Comparison of ENCODE assay signal across 18 cellular contexts in the genomic region with DNA sequence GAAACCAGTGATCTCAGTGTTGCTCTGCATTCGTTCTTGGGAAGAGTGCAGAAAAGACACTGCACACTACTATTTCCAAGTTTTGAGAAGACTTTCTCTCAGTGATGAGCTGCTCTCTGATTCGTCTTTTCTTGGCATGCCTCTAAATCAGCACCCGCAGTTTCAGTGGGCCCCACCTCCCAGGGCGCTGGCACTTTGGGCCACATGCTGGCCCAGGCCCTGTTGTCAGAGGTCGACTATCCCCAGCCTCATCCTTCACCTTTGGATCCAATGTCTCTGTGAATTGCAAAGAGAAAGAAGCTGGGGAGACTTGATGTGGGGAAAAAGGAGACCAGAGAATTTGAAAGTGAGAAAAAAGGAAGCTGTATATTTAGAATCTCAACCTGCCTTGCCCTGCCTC.
DNase-seq lines count a peak whose midpoint lies in the region; ATAC-seq and TF ChIP-seq lines count a peak whose summit lies in the region.
"Had no signal": no experiment of that assay in that cellular context is flagged by ENCODE, and none has a peak within 500 bp of the region (broad histone marks: within the 10 kb centered on the region; RNA-seq: fewer than 3 reads in every experiment).

No MANE protein-coding gene starts in this region.

- H4K20me1 ChIP-seq in KMS-11 (ENCODE audit: insufficient read depth), result no peaks in the 10 kb centered on the region
- H4K20me1 ChIP-seq: BLaER1 had no signal

- H3K4me3 ChIP-seq in GM06990 (replicated peaks; ENCODE audit: low read depth, low read length) (no peak overlapping the region), KMS-11 (IDR thresholded peaks at IDR 0.05; ENCODE audit: insufficient read depth, low read depth, low read length) (no peak overlapping the region)
- H3K4me3 ChIP-seq: BLaER1 had no signal

- peak overlapping the region; percentile 50 for H3K27ac ChIP-seq in KMS-11
- H3K27ac ChIP-seq: BLaER1 had no signal

- 0 out of 2 replicates have a peak overlapping the region, but pooled peaks have one; percentile 28 for H3K27ac Mint-ChIP-seq in WTC11
- H3K27ac Mint-ChIP-seq in activated CD4-positive, alpha-beta memory T cell treated with anti-CD3 and anti-CD28 coated beads for 36 hours, result no peak overlapping the region
- H3K27ac Mint-ChIP-seq: CD4-positive, alpha-beta memory T cell had no signal

- H3K4me1 Mint-ChIP-seq in WTC11, result peaks cover 21% of the 10 kb centered on the region
- H3K4me1 Mint-ChIP-seq in activated CD4-positive, alpha-beta memory T cell treated with anti-CD3 and anti-CD28 coated beads for 36 hours (ENCODE audit: low read depth), result no peaks in the 10 kb centered on the region
- H3K4me1 Mint-ChIP-seq: CD14-positive monocyte; CD4-positive, alpha-beta memory T cell had no signal

- H3K27me3 Mint-ChIP-seq in WTC11 (ENCODE audit: low read depth), result no peaks in the 10 kb centered on the region
- no peaks in the 10 kb centered on the region for H3K27me3 Mint-ChIP-seq in activated CD4-positive, alpha-beta memory T cell treated with anti-CD3 and anti-CD28 coated beads for 36 hours
- H3K27me3 Mint-ChIP-seq: CD4-positive, alpha-beta memory T cell had no signal

- CTCF ChIA-PET in WTC11 (lab: Charles Lee), result no interaction called here
- CTCF ChIA-PET in activated CD4-positive, alpha-beta memory T cell treated with anti-CD3 and anti-CD28 coated beads for 36 hours (lab: Charles Lee), result interaction anchor here (1.2 kb wide), 1 partner anchor 16 kb away, joined by 3 read pairs; no protein-coding TSS in a partner anchor

- intact Hi-C loops in activated CD4-positive, alpha-beta memory T cell treated with anti-CD3 and anti-CD28 coated beads for 36 hours (cut with micrococcal nuclease), result no loop called here

- ATAC-seq in WTC11, result peak; percentile 41
- no peak for ATAC-seq in GM18868 (IDR thresholded peaks at IDR 0.05; ENCODE audit: unreplicated experiment)
- ATAC-seq in GM19035 (IDR thresholded peaks at IDR 0.05; ENCODE audit: unreplicated experiment), result no peak
- ATAC-seq: HCT116 had no signal

- H3K4me1 ChIP-seq in KMS-11 (ENCODE audit: low read depth, poor library complexity, severe bottlenecking), result peaks cover 47% of the 10 kb centered on the region
- H3K4me1 ChIP-seq: BLaER1 had no signal

- H3K9me3 Mint-ChIP-seq in WTC11, result no peaks in the 10 kb centered on the region
- no peaks in the 10 kb centered on the region for H3K9me3 Mint-ChIP-seq in activated CD4-positive, alpha-beta memory T cell treated with anti-CD3 and anti-CD28 coated beads for 36 hours
- H3K9me3 Mint-ChIP-seq: CD14-positive monocyte had no signal

- H3K27me3 ChIP-seq in GM06990 (replicated peaks; ENCODE audit: control insufficient read depth, insufficient read depth, low read length) (no peaks in the 10 kb centered on the region), KMS-11 (ENCODE audit: insufficient read depth, low read depth) (no peaks in the 10 kb centered on the region)
- H3K27me3 ChIP-seq: BLaER1 had no signal

- no peaks in the 10 kb centered on the region for H3K79me2 ChIP-seq in KMS-11 (ENCODE audit: insufficient read depth, low read depth)

- peak; percentile 9 for DNase-seq in GM06990 (ENCODE audit: extremely low read depth, insufficient read length)
- DNase-seq in WTC11 (ENCODE audit: low spot score), result no peak
- DNase-seq in islet precursor cell, result peak; percentile 41
- no peak for DNase-seq in activated CD4-positive, alpha-beta memory T cell treated with anti-CD3 and anti-CD28 coated beads for 36 hours
- DNase-seq in NCI-H345 (lab: John Stamatoyannopoulos, UW), result no peak
- DNase-seq: 8988T; CD4-positive, alpha-beta memory T cell; DMS153; DMS79; GDM1; GOT3; H7 had no signal

- no peaks in the 10 kb centered on the region for H3K36me3 Mint-ChIP-seq in WTC11
- H3K36me3 Mint-ChIP-seq in activated CD4-positive, alpha-beta memory T cell treated with anti-CD3 and anti-CD28 coated beads for 36 hours, result no peaks in the 10 kb centered on the region
- H3K36me3 Mint-ChIP-seq: CD14-positive monocyte; CD4-positive, alpha-beta memory T cell had no signal

- no peak overlapping the region for H3K9ac ChIP-seq in KMS-11
- H3K9ac ChIP-seq: BLaER1 had no signal

- peak overlapping the region; percentile 80 for H3K4me2 ChIP-seq in KMS-11
- H3K4me2 ChIP-seq: BLaER1 had no signal

- no peaks in the 10 kb centered on the region for H3K36me3 ChIP-seq in GM06990 (ENCODE audit: control insufficient read depth, insufficient read depth, low read length)
- H3K36me3 ChIP-seq in KMS-11 (ENCODE audit: insufficient read depth), result no peaks in the 10 kb centered on the region
- H3K36me3 ChIP-seq: BLaER1 had no signal

- H3K4me3 Mint-ChIP-seq in WTC11, result no peak overlapping the region
- no peak overlapping the region for H3K4me3 Mint-ChIP-seq in activated CD4-positive, alpha-beta memory T cell treated with anti-CD3 and anti-CD28 coated beads for 36 hours
- H3K4me3 Mint-ChIP-seq: CD14-positive monocyte; CD4-positive, alpha-beta memory T cell had no signal

- TF ChIP-seq CTCF in GM06990 (IDR thresholded peaks at IDR 0.05; ENCODE audit: insufficient read depth, low read length, poor library complexity, severe bottlenecking), result no peak
- no peak for TF ChIP-seq CTCF in KMS-11 (conservative IDR thresholded peaks at IDR 0.05; ENCODE audit: low read depth, low read length)
- no peak for TF ChIP-seq CTCF in WTC11 (IDR thresholded peaks at IDR 0.05)

- peak overlapping the region; percentile 86 for H2AFZ ChIP-seq in KMS-11 (ENCODE audit: low read depth)

- POLR2A ChIA-PET in WTC11 (lab: Charles Lee), result no interaction called here
- POLR2A ChIA-PET in activated CD4-positive, alpha-beta memory T cell treated with anti-CD3 and anti-CD28 coated beads for 36 hours (lab: Charles Lee), result no interaction called here

TF ChIP-seq in WTC11, 78 proteins besides CTCF, POLR2A, EP300 and RAD21 (continues in another document):
- TF ChIP-seq ARID4B (CRISPR knock-in tag; IDR thresholded peaks at IDR 0.05; ENCODE audit: borderline replicate concordance) (no peak), MYBL2 (CRISPR knock-in tag; IDR thresholded peaks at IDR 0.05) (no peak), CREM (CRISPR knock-in tag; IDR thresholded peaks at IDR 0.05) (no peak), GRHL2 (CRISPR knock-in tag; IDR thresholded peaks at IDR 0.05; ENCODE audit: insufficient replicate concordance, severe bottlenecking) (no peak)
- TF ChIP-seq, protein P1, sequence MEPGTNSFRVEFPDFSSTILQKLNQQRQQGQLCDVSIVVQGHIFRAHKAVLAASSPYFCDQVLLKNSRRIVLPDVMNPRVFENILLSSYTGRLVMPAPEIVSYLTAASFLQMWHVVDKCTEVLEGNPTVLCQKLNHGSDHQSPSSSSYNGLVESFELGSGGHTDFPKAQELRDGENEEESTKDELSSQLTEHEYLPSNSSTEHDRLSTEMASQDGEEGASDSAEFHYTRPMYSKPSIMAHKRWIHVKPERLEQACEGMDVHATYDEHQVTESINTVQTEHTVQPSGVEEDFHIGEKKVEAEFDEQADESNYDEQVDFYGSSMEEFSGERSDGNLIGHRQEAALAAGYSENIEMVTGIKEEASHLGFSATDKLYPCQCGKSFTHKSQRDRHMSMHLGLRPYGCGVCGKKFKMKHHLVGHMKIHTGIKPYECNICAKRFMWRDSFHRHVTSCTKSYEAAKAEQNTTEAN (CRISPR knock-in tag; IDR thresholded peaks at IDR 0.05), result no peak

Comparison
In these comparisons a context has a peak if more than half of its experiments do, and no peak if none do; other contexts are left out.
1. DNase-seq: peak in GM06990 (single experiment) and islet precursor cell (single experiment); none in WTC11 (single experiment), activated CD4-positive, alpha-beta memory T cell treated with anti-CD3 and anti-CD28 coated beads for 36 hours (single experiment) and NCI-H345 (single experiment).